In genomic region chr13:95485518-95486144, GRCh38 we compare ENCODE assay signal across 18 cellular contexts.
DNase-seq lines count a peak whose midpoint lies in the region; ATAC-seq, FAIRE-seq and TF ChIP-seq lines count a peak whose summit lies in the region.
"Had no signal": no experiment of that assay in that cellular context is flagged by ENCODE, and none has a peak within 500 bp of the region (broad histone marks: within the 10 kb centered on the region; RNA-seq: fewer than 3 reads in every experiment).

No MANE protein-coding gene starts in this region.

- no peaks in the 10 kb centered on the region for H3K36me3 Mint-ChIP-seq in stimulated activated memory B cell treated with anti-CD40 and anti-IgM and Interleukin-4, amounts not matched to agents 10 μg/mL and 1 μg/mL and 100 μg/mL, for 72 hours
- H3K36me3 Mint-ChIP-seq: stimulated activated effector memory CD8-positive, alpha-beta T cell treated with anti-CD3 and anti-CD28 coated beads, Interleukin-12 subunit alpha, Interleukin-12 subunit beta, amount 100 ng/mL, for 72 hours had no signal

- H3K9ac ChIP-seq in mammary epithelial cell (ENCODE audit: insufficient read depth, low read length), result no peak overlapping the region

- intact Hi-C loops in mammary epithelial cell (cut with micrococcal nuclease) (no loop called here), sciatic nerve (cut with DNase I) (no loop called here)

- ATAC-seq in RWPE2 (ENCODE audit: low read depth) (peak; percentile 60), HG02798 (IDR thresholded peaks at IDR 0.05; ENCODE audit: poor library complexity, unreplicated experiment) (no peak), sciatic nerve (no peak)
- no peak for ATAC-seq in stimulated activated memory B cell treated with anti-CD40 and anti-IgM and Interleukin-4, amounts not matched to agents 10 μg/mL and 1 μg/mL and 100 μg/mL, for 72 hours
- ATAC-seq: psoas muscle had no signal

- peak overlapping the region; percentile 62 for H3K4me2 ChIP-seq in mammary epithelial cell (ENCODE audit: insufficient read depth, low read depth, low read length)

- peak overlapping the region; percentile 47 for H3K27ac ChIP-seq in RWPE2 (ENCODE audit: poor library complexity, severe bottlenecking)
- H3K27ac ChIP-seq in mammary epithelial cell (ENCODE audit: insufficient read depth, low read depth, low read length), result peak overlapping the region; percentile 41
- H3K27ac ChIP-seq: psoas muscle, thyroid gland had no signal

- H2AFZ ChIP-seq in mammary epithelial cell (ENCODE audit: low read depth, low read length), result peak overlapping the region; percentile 94

- peaks cover 11% of the 10 kb centered on the region for H3K27me3 Mint-ChIP-seq in stimulated activated memory B cell treated with anti-CD40 and anti-IgM and Interleukin-4, amounts not matched to agents 10 μg/mL and 1 μg/mL and 100 μg/mL, for 72 hours

- no peak overlapping the region for H3K4me3 Mint-ChIP-seq in stimulated activated memory B cell treated with anti-CD40 and anti-IgM and Interleukin-4, amounts not matched to agents 10 μg/mL and 1 μg/mL and 100 μg/mL, for 72 hours
- H3K4me3 Mint-ChIP-seq: activated naive CD4-positive, alpha-beta T cell treated with anti-CD3 and anti-CD28 coated beads for 36 hours; nephron progenitor cell; stimulated activated effector memory CD8-positive, alpha-beta T cell treated with anti-CD3 and anti-CD28 coated beads, Interleukin-12 subunit alpha, Interleukin-12 subunit beta, amount 100 ng/mL, for 72 hours had no signal

- no peaks in the 10 kb centered on the region for H3K27me3 ChIP-seq in RWPE2 (ENCODE audit: insufficient read depth, poor library complexity, severe bottlenecking)
- no peaks in the 10 kb centered on the region for H3K27me3 ChIP-seq in mammary epithelial cell (ENCODE audit: insufficient read depth, low read length)
- H3K27me3 ChIP-seq: thyroid gland had no signal

- BruUV-seq in mammary epithelial cell (replicated peaks; lab: Mats Ljungman, UMichigan), result TSS peak; percentile 99

- no peaks in the 10 kb centered on the region for H4K20me1 ChIP-seq in mammary epithelial cell (ENCODE audit: insufficient read depth, low read length)

- no peaks in the 10 kb centered on the region for H3K36me3 ChIP-seq in RWPE2 (ENCODE audit: low read depth)
- no peaks in the 10 kb centered on the region for H3K36me3 ChIP-seq in mammary epithelial cell (ENCODE audit: insufficient read depth, low read length)
- H3K36me3 ChIP-seq: thyroid gland had no signal

- WGBS in mammary epithelial cell (ENCODE audit: low coverage, missing lambda C conversion rate), result 3% methylated on average over 3 of the region's 3 CpGs

- H3K27ac Mint-ChIP-seq in stimulated activated memory B cell treated with anti-CD40 and anti-IgM and Interleukin-4, amounts not matched to agents 10 μg/mL and 1 μg/mL and 100 μg/mL, for 72 hours, result no peak overlapping the region
- H3K27ac Mint-ChIP-seq: activated naive CD4-positive, alpha-beta T cell treated with anti-CD3 and anti-CD28 coated beads for 36 hours; nephron progenitor cell; stimulated activated effector memory CD8-positive, alpha-beta T cell treated with anti-CD3 and anti-CD28 coated beads, Interleukin-12 subunit alpha, Interleukin-12 subunit beta, amount 100 ng/mL, for 72 hours had no signal

- no peaks in the 10 kb centered on the region for H3K9me3 Mint-ChIP-seq in stimulated activated memory B cell treated with anti-CD40 and anti-IgM and Interleukin-4, amounts not matched to agents 10 μg/mL and 1 μg/mL and 100 μg/mL, for 72 hours
- H3K9me3 Mint-ChIP-seq: stimulated activated effector memory CD8-positive, alpha-beta T cell treated with anti-CD3 and anti-CD28 coated beads, Interleukin-12 subunit alpha, Interleukin-12 subunit beta, amount 100 ng/mL, for 72 hours had no signal

- no peaks in the 10 kb centered on the region for H3K79me2 ChIP-seq in mammary epithelial cell (ENCODE audit: insufficient read depth, low read length)

- no peak for DNase-seq in RWPE2 (ENCODE audit: low spot score)
- DNase-seq in mammary epithelial cell, result peak; percentile 55
- peak; percentile 74 for DNase-seq in glomerular endothelial cell (ENCODE audit: extremely low read depth, low read depth, low spot score)
- DNase-seq in pulmonary artery endothelial cell (ENCODE audit: low read depth, low spot score), result peak; percentile 76
- DNase-seq in RCC 7860 (ENCODE audit: low spot score), result no peak
- no peak for DNase-seq in sciatic nerve (ENCODE audit: low spot score)
- DNase-seq: activated naive CD4-positive, alpha-beta T cell treated with anti-CD3 and anti-CD28 coated beads for 36 hours; activated T-cell treated with anti-CD3 and anti-CD28 coated beads for 4 hours; cortex of kidney; NCI-H1105 treated with DMSO at 0.1 percent for 48 hours; NCI-H2107; nephron progenitor cell; psoas muscle; thyroid gland had no signal

- H3K4me1 Mint-ChIP-seq in stimulated activated memory B cell treated with anti-CD40 and anti-IgM and Interleukin-4, amounts not matched to agents 10 μg/mL and 1 μg/mL and 100 μg/mL, for 72 hours, result no peaks in the 10 kb centered on the region
- H3K4me1 Mint-ChIP-seq: nephron progenitor cell; stimulated activated effector memory CD8-positive, alpha-beta T cell treated with anti-CD3 and anti-CD28 coated beads, Interleukin-12 subunit alpha, Interleukin-12 subunit beta, amount 100 ng/mL, for 72 hours had no signal

- no peak for TF ChIP-seq CTCF in RWPE2 (IDR thresholded peaks at IDR 0.05; ENCODE audit: poor library complexity, severe bottlenecking)
- no peak for TF ChIP-seq CTCF in mammary epithelial cell (conservative IDR thresholded peaks at IDR 0.05 in 1 of 2, IDR thresholded peaks at IDR 0.05 in 1 of 2; ENCODE audit: extremely low read depth in 1 of 2, insufficient read depth in 1 of 2, low read depth in 1 of 2, low read length in 2 of 2)

- peaks cover 11% of the 10 kb centered on the region for H3K4me1 ChIP-seq in RWPE2 (ENCODE audit: insufficient read depth, poor library complexity, severe bottlenecking)
- H3K4me1 ChIP-seq in mammary epithelial cell (ENCODE audit: insufficient read depth, low read length), result peaks cover 21% of the 10 kb centered on the region
- H3K4me1 ChIP-seq: psoas muscle, thyroid gland had no signal

- dilution Hi-C loops in mammary epithelial cell (cut with HindIII; ENCODE audit: low sequenced_read_pairs), result no loop called here

- H3K9me3 ChIP-seq in RWPE2 (ENCODE audit: severe bottlenecking) (no peaks in the 10 kb centered on the region), mammary epithelial cell (replicated peaks; ENCODE audit: insufficient read depth, low read length) (no peaks in the 10 kb centered on the region)
- H3K9me3 ChIP-seq: thyroid gland had no signal

- no peak for FAIRE-seq in RCC 7860 (lab: Jason Lieb, UNC)
- FAIRE-seq: D721Med had no signal

- in situ Hi-C loops in mammary epithelial cell (cut with MboI; ENCODE audit: low sequenced_read_pairs in 2 of 2), result no loop called here

- CTCF ChIA-PET in mammary epithelial cell (lab: Charles Lee; ENCODE audit: low non-redundant PET), result no interaction called here

- H3K4me3 ChIP-seq in RWPE2 (ENCODE audit: severe bottlenecking) (no peak overlapping the region), mammary epithelial cell (replicated peaks in 1 of 3; ENCODE audit: insufficient read depth in 1 of 3, low read depth in 2 of 3, low read length in 3 of 3) (no peak overlapping the region)
- H3K4me3 ChIP-seq: psoas muscle, thyroid gland had no signal

Comparison
In these comparisons a context has a peak if more than half of its experiments do, and no peak if none do; other contexts are left out.
1. DNase-seq: peak in mammary epithelial cell (single experiment), glomerular endothelial cell (single experiment) and pulmonary artery endothelial cell (single experiment); none in RWPE2 (single experiment), RCC 7860 (single experiment) and sciatic nerve (single experiment).